In the genomic region with DNA sequence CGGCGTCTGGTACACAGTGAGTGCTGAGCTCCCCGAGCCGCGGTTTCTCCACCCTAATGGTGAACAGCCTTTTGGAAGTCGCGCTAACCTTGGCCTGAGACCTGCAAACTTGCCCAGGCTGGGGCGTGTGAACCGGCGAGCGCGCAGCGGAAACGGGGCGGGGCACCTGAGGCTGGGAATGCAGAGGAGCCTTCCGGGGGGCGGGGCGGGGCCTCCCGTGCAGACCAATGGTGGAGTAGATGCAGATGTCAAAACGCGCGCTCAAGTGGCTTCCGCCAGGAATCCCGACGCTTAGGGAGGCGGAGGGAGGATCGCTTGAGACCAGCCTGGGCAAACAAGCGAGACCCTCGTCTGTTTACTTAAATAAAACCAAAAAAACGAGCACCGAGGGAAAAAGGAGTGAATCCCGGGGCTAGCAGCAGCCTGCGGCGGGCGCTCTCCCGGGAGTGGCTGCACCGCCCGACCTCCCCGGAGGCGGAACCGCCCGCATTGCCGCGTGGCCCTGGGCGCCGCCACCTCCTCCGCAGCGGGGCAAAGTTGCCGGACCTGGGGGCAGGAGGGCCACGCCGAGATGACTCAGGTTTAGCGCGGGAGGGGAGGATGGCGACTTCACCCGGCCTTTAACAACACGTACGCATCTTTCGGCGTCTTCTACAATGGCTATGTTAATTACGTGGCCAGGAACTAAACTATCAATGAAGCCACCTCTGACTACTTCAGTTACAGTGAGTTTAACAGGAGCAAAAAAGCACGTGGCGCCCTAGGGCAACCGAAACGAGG, we compare ENCODE assay signal across 8 cellular contexts. TPM values are rescaled to one million over a fixed set of nuclear protein-coding genes. Genes with fewer than 3 reads are reported as not detected.
DNase-seq lines count a peak whose midpoint lies in the region; ATAC-seq and TF ChIP-seq lines count a peak whose summit lies in the region.

No MANE protein-coding gene starts in this region.

- CTCF ChIA-PET in CD8-positive, alpha-beta T cell (lab: Charles Lee), result interaction anchor here (0.5 to 3.3 kb wide), 4 partner anchors 32 to 314 kb away, joined by 3 to 25 read pairs (median 9); no protein-coding TSS in a partner anchor

- peak overlapping the region; percentile 96 for H3K27ac Mint-ChIP-seq in CD8-positive, alpha-beta T cell

- peak overlapping the region; percentile 96 for H3K4me3 Mint-ChIP-seq in CD8-positive, alpha-beta T cell

- peak overlapping the region; percentile 56 for H3K27ac ChIP-seq in CD8-positive, alpha-beta T cell (ENCODE audit: low read depth, low read length)
- H3K27ac ChIP-seq in lower lobe of right lung, result peak overlapping the region; percentile 75

- H3K36me3 ChIP-seq in CD8-positive, alpha-beta T cell (ENCODE audit: insufficient read depth, low read length), result no peaks in the 10 kb centered on the region
- H3K36me3 ChIP-seq in lower lobe of right lung, result no peaks in the 10 kb centered on the region

- peaks cover 13% of the 10 kb centered on the region for H3K27me3 ChIP-seq in CD8-positive, alpha-beta T cell (ENCODE audit: insufficient read depth, low read length)
- peaks cover 16% of the 10 kb centered on the region for H3K27me3 ChIP-seq in lower lobe of right lung (ENCODE audit: low read depth)

- peaks cover 19% of the 10 kb centered on the region for H3K27me3 Mint-ChIP-seq in CD8-positive, alpha-beta T cell (ENCODE audit: low read depth)

- peaks cover 3% of the 10 kb centered on the region for H3K36me3 Mint-ChIP-seq in CD8-positive, alpha-beta T cell

- H3K4me1 Mint-ChIP-seq in CD8-positive, alpha-beta T cell (ENCODE audit: low read depth), result peaks cover 44% of the 10 kb centered on the region

- peak; percentile 73 to 93 (median 91) for DNase-seq in CD8-positive, alpha-beta T cell
- DNase-seq in HK-2 (ENCODE audit: unreplicated experiment) (peak; percentile 97), NCI-H774 (lab: John Stamatoyannopoulos, UW) (peak; percentile 93), ecto neural progenitor cell (ENCODE audit: low spot score) (peak; percentile 97), lower lobe of right lung (peak; percentile 98)
- peak; percentile 87 to 91 for DNase-seq in activated CD4-positive, alpha-beta T cell treated with anti-CD3 and anti-CD28 coated beads, Interleukin-2, amount 50 U/mL, for 24 hours (ENCODE audit: low read depth in 1 of 2, low spot score in 1 of 2)
- peak; percentile 86 to 99 (median 93) for DNase-seq in stimulated activated CD4-positive, alpha-beta T cell treated with anti-CD3 and anti-CD28 coated beads, TNF-alpha, amount 100 ng/mL, for 24 hours (ENCODE audit: low read depth in 3 of 3)

- POLR2A ChIA-PET in CD8-positive, alpha-beta T cell (lab: Charles Lee), result interaction anchor here (1.5 kb wide), 1 partner anchor 490 kb away, joined by 3 read pairs; a partner anchor contains a TSS

- intact Hi-C loops in CD8-positive, alpha-beta T cell (cut with DNase I, micrococcal nuclease), result loop anchor here (1.0 to 5.0 kb wide), 11 partner anchors 38 to 1347 kb away; a partner anchor contains a TSS
- intact Hi-C loops in lower lobe of right lung (cut with DNase I), result loop anchor here (5.0 kb wide), 1 partner anchor 317 kb away; no protein-coding TSS in a partner anchor

- no peaks in the 10 kb centered on the region for H3K9me3 ChIP-seq in CD8-positive, alpha-beta T cell (ENCODE audit: low read length)
- H3K9me3 ChIP-seq in lower lobe of right lung, result no peaks in the 10 kb centered on the region

- H3K4me3 ChIP-seq in CD8-positive, alpha-beta T cell (ENCODE audit: low read depth, low read length), result peak overlapping the region; percentile 79
- peak overlapping the region; percentile 81 for H3K4me3 ChIP-seq in lower lobe of right lung

- ATAC-seq in CD8-positive, alpha-beta T cell, result peak; percentile 78
- ATAC-seq in GM19463 (IDR thresholded peaks at IDR 0.05; ENCODE audit: unreplicated experiment) (peak; percentile 42), lower lobe of right lung (peak; percentile 95)

- no peaks in the 10 kb centered on the region for H3K9me3 Mint-ChIP-seq in CD8-positive, alpha-beta T cell

- peaks cover 33% of the 10 kb centered on the region for H3K4me1 ChIP-seq in CD8-positive, alpha-beta T cell (ENCODE audit: insufficient read depth, low read length)
- peaks cover 41% of the 10 kb centered on the region for H3K4me1 ChIP-seq in lower lobe of right lung

- TF ChIP-seq CTCF in CD8-positive, alpha-beta T cell (IDR thresholded peaks at IDR 0.05), result no peak
- no peak for TF ChIP-seq CTCF in lower lobe of right lung (IDR thresholded peaks at IDR 0.05)

RNA-seq across cellular contexts. Expression of a gene that starts 2.2 kb away (rescaled TPM):
- total RNA-seq in CD8-positive, alpha-beta T cell, result 1 to 10 TPM; 1.6 to 2.1 TPM
- total RNA-seq in lower lobe of right lung, result 8.4 TPM

RNA-seq across cellular contexts. Expression of a gene that starts 40.1 kb away (rescaled TPM):
- total RNA-seq in CD8-positive, alpha-beta T cell, result not detected
- total RNA-seq in lower lobe of right lung, result 2.6 TPM

Comparison
In these comparisons a context has a peak if more than half of its experiments do, and no peak if none do; other contexts are left out.
1. Peak in every context shown above with its lines: DNase-seq, ATAC-seq, H3K4me3 ChIP-seq and H3K27ac ChIP-seq.
2. ATAC-seq: peak in every context shown above with its lines; median percentile 95 in lower lobe of right lung; 78 in CD8-positive, alpha-beta T cell; 42 in GM19463.